In the genomic region with DNA sequence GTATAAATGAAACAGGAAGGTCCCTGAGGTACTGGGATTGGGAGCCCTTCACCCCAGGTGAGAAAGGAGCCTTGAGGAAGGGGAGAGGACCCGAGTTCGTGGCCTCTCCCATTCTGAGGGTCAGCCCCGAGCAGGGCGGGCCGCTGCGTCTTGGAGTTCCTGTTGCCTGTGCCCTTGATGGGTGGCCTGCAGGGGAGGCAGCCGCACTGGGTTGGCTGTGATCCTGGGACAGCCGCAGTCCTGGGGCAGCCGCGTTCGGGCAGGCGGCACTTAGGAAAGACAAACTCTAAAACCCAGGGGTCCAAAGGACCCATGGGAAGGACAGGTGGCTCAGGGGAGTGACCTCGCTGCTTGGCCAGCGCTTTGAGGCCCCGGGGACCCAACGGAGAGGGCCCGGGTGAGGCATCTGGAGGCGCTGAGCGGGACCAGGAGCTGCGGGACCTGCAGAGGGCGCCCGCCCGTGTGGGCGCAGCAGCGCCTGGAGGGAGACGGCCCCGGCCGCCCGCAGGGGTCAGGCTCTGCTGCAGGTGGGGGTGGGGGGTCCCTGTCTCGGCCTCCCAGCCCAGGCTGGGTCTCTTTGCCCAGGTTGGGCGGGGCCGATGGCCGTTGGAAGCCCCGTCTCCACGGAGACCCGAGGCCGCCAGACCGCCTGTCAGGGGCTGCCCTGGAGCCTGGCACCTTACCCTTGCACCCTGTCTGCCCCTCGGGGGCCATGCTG, we compare ENCODE assay signal across 8 cellular contexts.
DNase-seq lines count a peak whose midpoint lies in the region; ATAC-seq and TF ChIP-seq lines count a peak whose summit lies in the region.

No MANE protein-coding gene starts in this region.

- no peaks in the 10 kb centered on the region for H3K27me3 ChIP-seq in WERI-Rb-1 (ENCODE audit: insufficient read depth, low read depth, severe bottlenecking)

- DNase-seq in HCEC 1CT: peak; percentile 9
- DNase-seq in activated CD8-positive, alpha-beta memory T cell treated with anti-CD3 and anti-CD28 coated beads, Interleukin-2, amount 50 U/mL, for 4 hours: peak; percentile 31
- no peak for DNase-seq in fibroblast of villous mesenchyme (ENCODE audit: low read depth)
- DNase-seq in omental fat pad (ENCODE audit: low spot score): no peak
- no peak for DNase-seq in WERI-Rb-1

- peak; percentile 68 for ATAC-seq in omental fat pad (ENCODE audit: low FRiP score)
- ATAC-seq in HG03432 (IDR thresholded peaks at IDR 0.05; ENCODE audit: unreplicated experiment): no peak
- no peak for ATAC-seq in HG03378 (IDR thresholded peaks at IDR 0.05; ENCODE audit: unreplicated experiment)

- no peak overlapping the region for H3K27ac ChIP-seq in 22Rv1
- no peak overlapping the region for H3K27ac ChIP-seq in WERI-Rb-1

- H3K9me3 ChIP-seq in WERI-Rb-1 (ENCODE audit: severe bottlenecking): peaks cover 6% of the 10 kb centered on the region

- no peaks in the 10 kb centered on the region for H3K36me3 ChIP-seq in WERI-Rb-1

- H3K4me3 ChIP-seq in fibroblast of villous mesenchyme (ENCODE audit: low read depth, low read length) (peak overlapping the region; percentile 7), WERI-Rb-1 (ENCODE audit: low read depth, low read length) (no peak overlapping the region)

- TF ChIP-seq CTCF in 22Rv1 (IDR thresholded peaks at IDR 0.05): peak; percentile 95
- TF ChIP-seq CTCF in fibroblast of villous mesenchyme (IDR thresholded peaks at IDR 0.05; ENCODE audit: insufficient read depth, low read depth, low read length): peak; percentile 62
- no peak for TF ChIP-seq CTCF in omental fat pad (IDR thresholded peaks at IDR 0.05)
- no peak for TF ChIP-seq CTCF in WERI-Rb-1 (IDR thresholded peaks at IDR 0.05; ENCODE audit: low read depth, low read length)

Comparison
In these comparisons a context has a peak if more than half of its experiments do, and no peak if none do; other contexts are left out.
1. CTCF ChIP-seq: peak in 22Rv1 (single experiment) and fibroblast of villous mesenchyme (single experiment); none in omental fat pad (0 of 3) and WERI-Rb-1 (single experiment).
2. DNase-seq: peak in HCEC 1CT (single experiment) and activated CD8-positive, alpha-beta memory T cell treated with anti-CD3 and anti-CD28 coated beads, Interleukin-2, amount 50 U/mL, for 4 hours (single experiment); none in fibroblast of villous mesenchyme (single experiment), omental fat pad (single experiment) and WERI-Rb-1 (single experiment).